Comparison of ENCODE assay signal across 1 cellular context in genomic region chr11:64128255-64129006, GRCh38.
TF ChIP-seq lines count a peak whose summit lies in the region.

No MANE protein-coding gene starts in this region.

TF ChIP-seq in GM23338, 12 proteins besides CTCF, POLR2A, EP300 and RAD21 (continued from another document):
- no peak for TF ChIP-seq REST (IDR thresholded peaks at IDR 0.05; ENCODE audit: unreplicated experiment)
- TF ChIP-seq STAT1 (IDR thresholded peaks at IDR 0.05; ENCODE audit: unreplicated experiment), result no peak
- no peak for TF ChIP-seq ZNF331 (CRISPR knock-in tag; IDR thresholded peaks at IDR 0.05; ENCODE audit: low read depth)
- no peak for TF ChIP-seq EZH2phosphoT487 (IDR thresholded peaks at IDR 0.05; ENCODE audit: unreplicated experiment)
- no peak for TF ChIP-seq JUNB (IDR thresholded peaks at IDR 0.05; ENCODE audit: unreplicated experiment)
- TF ChIP-seq, protein P1, sequence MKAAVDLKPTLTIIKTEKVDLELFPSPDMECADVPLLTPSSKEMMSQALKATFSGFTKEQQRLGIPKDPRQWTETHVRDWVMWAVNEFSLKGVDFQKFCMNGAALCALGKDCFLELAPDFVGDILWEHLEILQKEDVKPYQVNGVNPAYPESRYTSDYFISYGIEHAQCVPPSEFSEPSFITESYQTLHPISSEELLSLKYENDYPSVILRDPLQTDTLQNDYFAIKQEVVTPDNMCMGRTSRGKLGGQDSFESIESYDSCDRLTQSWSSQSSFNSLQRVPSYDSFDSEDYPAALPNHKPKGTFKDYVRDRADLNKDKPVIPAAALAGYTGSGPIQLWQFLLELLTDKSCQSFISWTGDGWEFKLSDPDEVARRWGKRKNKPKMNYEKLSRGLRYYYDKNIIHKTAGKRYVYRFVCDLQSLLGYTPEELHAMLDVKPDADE (IDR thresholded peaks at IDR 0.05), result no peak
- TF ChIP-seq POLR2AphosphoS5 (IDR thresholded peaks at IDR 0.05; ENCODE audit: low read depth), result no peak
